15 cellular contexts compared by ENCODE assay signal in genomic region chr6:90468080-90468479, GRCh38.
A peak's percentile ranks its signal among the peaks of the same experiment; 100 is the strongest.
DNase-seq lines count a peak whose midpoint lies in the region.
"Had no signal": no experiment of that assay in that cellular context is flagged by ENCODE, and none has a peak within 500 bp of the region (broad histone marks: within the 10 kb centered on the region; RNA-seq: fewer than 3 reads in every experiment).

No MANE protein-coding gene starts in this region.

- peaks cover 6% of the 10 kb centered on the region for H3K9me3 Mint-ChIP-seq in T-helper 2 cell treated with Interferon-gamma antibody and Interleukin-4, amounts not matched to agents 5 μg/mL and 100 μg/mL, for 36 hours

- DNase-seq in T-helper 2 cell treated with Interferon-gamma antibody and Interleukin-4, amounts not matched to agents 5 μg/mL and 100 μg/mL, for 36 hours (ENCODE audit: low spot score) = peak; percentile 72
- no peak for DNase-seq in T-helper 2 cell
- DNase-seq in NCI-H226 = peak; percentile 77
- peak; percentile 89 for DNase-seq in amniotic epithelial cell (ENCODE audit: low read depth)
- DNase-seq in non-pigmented ciliary epithelial cell (ENCODE audit: low read depth) = peak; percentile 45
- no peak for DNase-seq in NCI-H1436 treated with DMSO at 0.1 percent for 48 hours (lab: John Stamatoyannopoulos, UW)
- DNase-seq in MV-4-11 (lab: John Stamatoyannopoulos, UW) = no peak
- no peak for DNase-seq in C1 segment of cervical spinal cord (lab: John Stamatoyannopoulos, UW)
- DNase-seq: 8988T; activated gamma-delta T cell treated with Interleukin-2 at 50 U/mL for 16 hours; COR-L47; effector CD4-positive, alpha-beta T cell; GOT3; NCI-H2029 treated with DMSO at 0.1 percent for 48 hours; substantia nigra had no signal

- H3K4me1 Mint-ChIP-seq in T-helper 2 cell treated with Interferon-gamma antibody and Interleukin-4, amounts not matched to agents 5 μg/mL and 100 μg/mL, for 36 hours (ENCODE audit: low read depth) = peaks cover 88% of the 10 kb centered on the region

- no peaks in the 10 kb centered on the region for H3K27me3 Mint-ChIP-seq in T-helper 2 cell treated with Interferon-gamma antibody and Interleukin-4, amounts not matched to agents 5 μg/mL and 100 μg/mL, for 36 hours (ENCODE audit: low read depth)

- H3K4me3 Mint-ChIP-seq in T-helper 2 cell treated with Interferon-gamma antibody and Interleukin-4, amounts not matched to agents 5 μg/mL and 100 μg/mL, for 36 hours = peak overlapping the region; percentile 6

- peaks cover 5% of the 10 kb centered on the region for H3K36me3 Mint-ChIP-seq in T-helper 2 cell treated with Interferon-gamma antibody and Interleukin-4, amounts not matched to agents 5 μg/mL and 100 μg/mL, for 36 hours (ENCODE audit: low read depth)

- peak overlapping the region; percentile 27 for H3K27ac Mint-ChIP-seq in T-helper 2 cell treated with Interferon-gamma antibody and Interleukin-4, amounts not matched to agents 5 μg/mL and 100 μg/mL, for 36 hours

Comparison
In these comparisons a context has a peak if more than half of its experiments do, and no peak if none do; other contexts are left out.
1. DNase-seq: peak in T-helper 2 cell treated with Interferon-gamma antibody and Interleukin-4, amounts not matched to agents 5 μg/mL and 100 μg/mL, for 36 hours (single experiment), NCI-H226 (single experiment), amniotic epithelial cell (single experiment) and non-pigmented ciliary epithelial cell (single experiment); none in T-helper 2 cell (0 of 5), NCI-H1436 treated with DMSO at 0.1 percent for 48 hours (single experiment), MV-4-11 (single experiment) and C1 segment of cervical spinal cord (0 of 14).